8 cellular contexts compared by ENCODE assay signal in genomic region chr11:776459-777287, GRCh38. TPM values are rescaled to one million over a fixed set of nuclear protein-coding genes. Genes with fewer than 3 reads are reported as not detected.
A peak's percentile ranks its signal among the peaks of the same experiment; 100 is the strongest.
DNase-seq lines count a peak whose midpoint lies in the region; ATAC-seq and TF ChIP-seq lines count a peak whose summit lies in the region.

No MANE protein-coding gene starts in this region.

- POLR2A ChIA-PET in Panc1 (lab: Charles Lee): interaction anchor here (1.0 kb wide), 1 partner anchor 129 kb away, joined by 3 read pairs; no protein-coding TSS in a partner anchor

- CTCF ChIA-PET in Panc1 (lab: Charles Lee): no interaction called here

- H3K27ac Mint-ChIP-seq in memory B cell: no peak overlapping the region

- H3K36me3 Mint-ChIP-seq in memory B cell: no peaks in the 10 kb centered on the region

- peaks cover 8% of the 10 kb centered on the region for H3K4me1 Mint-ChIP-seq in memory B cell

- no peaks in the 10 kb centered on the region for H3K27me3 Mint-ChIP-seq in memory B cell

- in situ Hi-C loops in Panc1 (cut with HindIII; ENCODE audit: low pct_unique_long_range_greater_than_20kb, low sequenced_read_pairs): no loop called here

- peak overlapping the region; percentile 93 for H3K27ac ChIP-seq in Panc1 (ENCODE audit: low read length)
- peak overlapping the region in 40 of 59 donors; percentile 10 to 94 (median 82) for H3K27ac ChIP-seq in dorsolateral prefrontal cortex
- H3K27ac ChIP-seq in upper lobe of right lung: peak overlapping the region; percentile 84

- H3K4me3 ChIP-seq in BE2C (ENCODE audit: low read depth, low read length) (peak overlapping the region; percentile 67), Panc1 (ENCODE audit: low read depth in 2 of 2, low read length in 2 of 2) (peak overlapping the region; percentile 89 to 96), dorsolateral prefrontal cortex (peak overlapping the region; percentile 68 to 98 (median 88)), upper lobe of right lung (peak overlapping the region; percentile 81)

- no peaks in the 10 kb centered on the region for H3K4me1 ChIP-seq in BE2C
- peaks cover 43% of the 10 kb centered on the region for H3K4me1 ChIP-seq in Panc1 (ENCODE audit: control insufficient read depth, insufficient read depth, low read length)
- peaks cover 23% of the 10 kb centered on the region for H3K4me1 ChIP-seq in upper lobe of right lung

- H3K9me3 ChIP-seq in BE2C (no peaks in the 10 kb centered on the region), Panc1 (ENCODE audit: control insufficient read depth, insufficient read depth, low read depth, low read length) (no peaks in the 10 kb centered on the region), upper lobe of right lung (no peaks in the 10 kb centered on the region)

- intact Hi-C loops in Panc1 (cut with micrococcal nuclease; ENCODE audit: unreplicated experiment) (no loop called here), dorsolateral prefrontal cortex (cut with DNase I) (loop anchor here in 1 of 2 donors (10.0 kb wide), 1 partner anchor 222 kb away; no protein-coding TSS in a partner anchor), upper lobe of right lung (cut with DNase I) (no loop called here)

- TF ChIP-seq CTCF in BE2C (IDR thresholded peaks at IDR 0.05; ENCODE audit: low read depth, low read length) (no peak), Panc1 (IDR thresholded peaks at IDR 0.05) (no peak), dorsolateral prefrontal cortex (IDR thresholded peaks at IDR 0.05 in 54 of 56, conservative IDR thresholded peaks at IDR 0.05 in 2 of 56; ENCODE audit: low read depth in 1 of 56, partially characterized antibody in 56 of 56) (no peak), upper lobe of right lung (IDR thresholded peaks at IDR 0.05) (no peak)

- BruUV-seq in Panc1 (replicated peaks; lab: Mats Ljungman, UMichigan): TSS peak; percentile 92

- H3K4me3 Mint-ChIP-seq in memory B cell: peak overlapping the region; percentile 81

- DNase-seq in BE2C: peak; percentile 61
- no peak for DNase-seq in Panc1 (ENCODE audit: low read depth, low spot score)
- no peak for DNase-seq in dorsolateral prefrontal cortex
- no peak for DNase-seq in memory B cell (ENCODE audit: low spot score in 2 of 2)
- peak; percentile 74 for DNase-seq in upper lobe of right lung
- DNase-seq in inferior parietal cortex (ENCODE audit: extremely low spot score): no peak

- H3K36me3 ChIP-seq in BE2C (peaks cover 3% of the 10 kb centered on the region), Panc1 (ENCODE audit: control insufficient read depth, insufficient read depth, low read length) (no peaks in the 10 kb centered on the region), upper lobe of right lung (peaks cover 15% of the 10 kb centered on the region)

- H3K9me3 Mint-ChIP-seq in memory B cell: no peaks in the 10 kb centered on the region

- no peaks in the 10 kb centered on the region for H3K27me3 ChIP-seq in BE2C
- no peaks in the 10 kb centered on the region for H3K27me3 ChIP-seq in Panc1 (ENCODE audit: control insufficient read depth, insufficient read depth, low read length)
- H3K27me3 ChIP-seq in dorsolateral prefrontal cortex: no peaks in the 10 kb centered on the region
- H3K27me3 ChIP-seq in upper lobe of right lung: no peaks in the 10 kb centered on the region

- ATAC-seq in GM18520 (IDR thresholded peaks at IDR 0.05; ENCODE audit: unreplicated experiment) (peak; percentile 15), HG03045 (IDR thresholded peaks at IDR 0.05; ENCODE audit: unreplicated experiment) (peak; percentile 37), Panc1 (peak; percentile 72), memory B cell (ENCODE audit: low read depth) (peak; percentile 48), upper lobe of right lung (peak; percentile 40)

RNA-seq across cellular contexts. Expression of gene GATD1, which starts 0.6 kb away (rescaled TPM):
- 71.4 TPM for polyA plus RNA-seq in BE2C (2012; ENCODE audit: insufficient read depth, insufficient read length, low read depth)
- total RNA-seq in Panc1 (2021; ENCODE audit: unreplicated experiment) (229 TPM), dorsolateral prefrontal cortex (100 to 1,000 TPM in 50 of 120 experiments, 10 to 100 TPM in 70; 70.3 to 151 (median 96.8) TPM), upper lobe of right lung (62.5 TPM)
- polyA plus RNA-seq in Panc1 (2012; ENCODE audit: insufficient read length): 200 TPM

RNA-seq across cellular contexts. Expression of gene CEND1, which starts 13.2 kb away (rescaled TPM):
- polyA plus RNA-seq in BE2C (2012; ENCODE audit: insufficient read depth, insufficient read length, low read depth): 70.4 TPM
- total RNA-seq in Panc1 (2021; ENCODE audit: unreplicated experiment) (15.9 TPM), dorsolateral prefrontal cortex (100 to 1,000 TPM in 118 of 120 experiments, 10 to 100 TPM in 2; 70.6 to 312 (median 201) TPM), upper lobe of right lung (not detected)
- polyA plus RNA-seq in Panc1 (2012; ENCODE audit: insufficient read length): 36.1 TPM

RNA-seq across cellular contexts. Expression of gene SLC25A22, which starts 21.4 kb away (rescaled TPM):
- 63.7 TPM for polyA plus RNA-seq in BE2C (2012; ENCODE audit: insufficient read depth, insufficient read length, low read depth)
- total RNA-seq in Panc1 (2021; ENCODE audit: unreplicated experiment): 119 TPM
- polyA plus RNA-seq in Panc1 (2012; ENCODE audit: insufficient read length): 120 TPM
- total RNA-seq in dorsolateral prefrontal cortex: 100 to 1,000 TPM in 101 of 120 experiments, 10 to 100 TPM in 19; 48.1 to 186 (median 122) TPM
- total RNA-seq in upper lobe of right lung: 20.8 TPM

RNA-seq across cellular contexts. Expression of gene PIDD1, which starts 28.4 kb away (rescaled TPM):
- 11.7 TPM for polyA plus RNA-seq in BE2C (2012; ENCODE audit: insufficient read depth, insufficient read length, low read depth)
- total RNA-seq in Panc1 (2021; ENCODE audit: unreplicated experiment) (75.9 TPM), dorsolateral prefrontal cortex (10 to 100 TPM; 15.0 to 65.5 (median 27.2) TPM), upper lobe of right lung (13.1 TPM)
- 86.9 TPM for polyA plus RNA-seq in Panc1 (2012; ENCODE audit: insufficient read length)

RNA-seq across cellular contexts. Expression of gene TALDO1, which starts 29.4 kb away (rescaled TPM):
- 216 TPM for polyA plus RNA-seq in BE2C (2012; ENCODE audit: insufficient read depth, insufficient read length, low read depth)
- total RNA-seq in Panc1 (2021; ENCODE audit: unreplicated experiment) (257 TPM), dorsolateral prefrontal cortex (100 to 1,000 TPM in 96 of 120 experiments, 10 to 100 TPM in 24; 58.9 to 258 (median 114) TPM), upper lobe of right lung (196 TPM)
- 397 TPM for polyA plus RNA-seq in Panc1 (2012; ENCODE audit: insufficient read length)

Comparison
In these comparisons a context has a peak if more than half of its experiments do, and no peak if none do; other contexts are left out.
1. DNase-seq: peak in BE2C (single experiment) and upper lobe of right lung (single experiment); none in Panc1 (single experiment), dorsolateral prefrontal cortex (0 of 10), memory B cell (0 of 2) and inferior parietal cortex (single experiment).
2. ATAC-seq: peak in every context shown above with its lines; median percentile 72 in Panc1; 48 in memory B cell; 40 in upper lobe of right lung; 37 in HG03045; 15 in GM18520.
3. RNA of gene CEND1, which starts 13.2 kb away (total RNA-seq): 70.6 to 312 TPM in dorsolateral prefrontal cortex and 15.9 TPM in Panc1 (single experiment); not detected in upper lobe of right lung (single experiment); every median in the first group is over 10 times any median in the second.
4. Peak in every context shown above with its lines, with median percentiles within 50 percentile points of each other: H3K4me3 ChIP-seq and H3K27ac ChIP-seq.